In the genomic region with DNA sequence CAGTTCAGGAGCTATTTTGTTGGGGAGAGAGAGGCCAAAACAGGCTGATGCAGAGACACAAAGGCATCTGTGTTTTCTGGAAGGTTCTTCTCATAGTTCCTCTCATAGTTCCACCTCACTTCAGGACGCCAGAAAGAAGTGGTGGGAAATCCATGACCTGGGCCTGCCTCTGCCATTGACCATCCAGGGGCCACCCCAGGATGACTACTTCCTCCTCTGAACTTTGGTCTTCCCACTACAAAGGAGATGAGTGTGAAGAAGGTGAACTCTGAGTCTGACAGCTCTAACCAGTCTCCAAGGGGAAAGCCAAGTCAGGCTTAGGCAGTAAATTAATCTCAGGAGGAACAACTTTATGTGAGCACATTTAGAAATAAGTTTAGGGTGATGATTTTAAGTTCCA, we compare ENCODE assay signal across 1 cellular context.
TF ChIP-seq lines count a peak whose summit lies in the region.

No MANE protein-coding gene starts in this region.

TF ChIP-seq in HepG2, 621 proteins besides CTCF, POLR2A, EP300 and RAD21 (continued from another document and continues in another):
- TF ChIP-seq, protein P1, sequence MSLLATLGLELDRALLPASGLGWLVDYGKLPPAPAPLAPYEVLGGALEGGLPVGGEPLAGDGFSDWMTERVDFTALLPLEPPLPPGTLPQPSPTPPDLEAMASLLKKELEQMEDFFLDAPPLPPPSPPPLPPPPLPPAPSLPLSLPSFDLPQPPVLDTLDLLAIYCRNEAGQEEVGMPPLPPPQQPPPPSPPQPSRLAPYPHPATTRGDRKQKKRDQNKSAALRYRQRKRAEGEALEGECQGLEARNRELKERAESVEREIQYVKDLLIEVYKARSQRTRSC (CRISPR knock-in tag; IDR thresholded peaks at IDR 0.05; ENCODE audit: low read depth) = no peak
- peak; percentile 14; the same call in 1 of the 2 replicates for TF ChIP-seq HMG20A (CRISPR knock-in tag; IDR thresholded peaks at IDR 0.05; ENCODE audit: borderline replicate concordance)
- TF ChIP-seq EZH2 (conservative IDR thresholded peaks at IDR 0.05; ENCODE audit: low read depth, low read length) = no peak
- TF ChIP-seq, protein P2, sequence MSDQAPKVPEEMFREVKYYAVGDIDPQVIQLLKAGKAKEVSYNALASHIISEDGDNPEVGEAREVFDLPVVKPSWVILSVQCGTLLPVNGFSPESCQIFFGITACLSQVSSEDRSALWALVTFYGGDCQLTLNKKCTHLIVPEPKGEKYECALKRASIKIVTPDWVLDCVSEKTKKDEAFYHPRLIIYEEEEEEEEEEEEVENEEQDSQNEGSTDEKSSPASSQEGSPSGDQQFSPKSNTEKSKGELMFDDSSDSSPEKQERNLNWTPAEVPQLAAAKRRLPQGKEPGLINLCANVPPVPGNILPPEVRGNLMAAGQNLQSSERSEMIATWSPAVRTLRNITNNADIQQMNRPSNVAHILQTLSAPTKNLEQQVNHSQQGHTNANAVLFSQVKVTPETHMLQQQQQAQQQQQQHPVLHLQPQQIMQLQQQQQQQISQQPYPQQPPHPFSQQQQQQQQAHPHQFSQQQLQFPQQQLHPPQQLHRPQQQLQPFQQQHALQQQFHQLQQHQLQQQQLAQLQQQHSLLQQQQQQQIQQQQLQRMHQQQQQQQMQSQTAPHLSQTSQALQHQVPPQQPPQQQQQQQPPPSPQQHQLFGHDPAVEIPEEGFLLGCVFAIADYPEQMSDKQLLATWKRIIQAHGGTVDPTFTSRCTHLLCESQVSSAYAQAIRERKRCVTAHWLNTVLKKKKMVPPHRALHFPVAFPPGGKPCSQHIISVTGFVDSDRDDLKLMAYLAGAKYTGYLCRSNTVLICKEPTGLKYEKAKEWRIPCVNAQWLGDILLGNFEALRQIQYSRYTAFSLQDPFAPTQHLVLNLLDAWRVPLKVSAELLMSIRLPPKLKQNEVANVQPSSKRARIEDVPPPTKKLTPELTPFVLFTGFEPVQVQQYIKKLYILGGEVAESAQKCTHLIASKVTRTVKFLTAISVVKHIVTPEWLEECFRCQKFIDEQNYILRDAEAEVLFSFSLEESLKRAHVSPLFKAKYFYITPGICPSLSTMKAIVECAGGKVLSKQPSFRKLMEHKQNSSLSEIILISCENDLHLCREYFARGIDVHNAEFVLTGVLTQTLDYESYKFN (CRISPR knock-in tag; conservative IDR thresholded peaks at IDR 0.05) = peak; percentile 69
- TF ChIP-seq ATRX (CRISPR knock-in tag; IDR thresholded peaks at IDR 0.05; ENCODE audit: borderline replicate concordance) = no peak
- no peak for TF ChIP-seq KDM1A (CRISPR knock-in tag; IDR thresholded peaks at IDR 0.05)
- no peak for TF ChIP-seq ZNF670 (CRISPR knock-in tag; IDR thresholded peaks at IDR 0.05; ENCODE audit: borderline replicate concordance)
- TF ChIP-seq MTF1 (CRISPR knock-in tag; IDR thresholded peaks at IDR 0.05) = no peak
- TF ChIP-seq U2AF2 (IDR thresholded peaks at IDR 0.05; ENCODE audit: low read depth, low read length) = no peak
- peak; percentile 71 for TF ChIP-seq ARID5B (CRISPR knock-in tag; IDR thresholded peaks at IDR 0.05)
- TF ChIP-seq, protein P3, sequence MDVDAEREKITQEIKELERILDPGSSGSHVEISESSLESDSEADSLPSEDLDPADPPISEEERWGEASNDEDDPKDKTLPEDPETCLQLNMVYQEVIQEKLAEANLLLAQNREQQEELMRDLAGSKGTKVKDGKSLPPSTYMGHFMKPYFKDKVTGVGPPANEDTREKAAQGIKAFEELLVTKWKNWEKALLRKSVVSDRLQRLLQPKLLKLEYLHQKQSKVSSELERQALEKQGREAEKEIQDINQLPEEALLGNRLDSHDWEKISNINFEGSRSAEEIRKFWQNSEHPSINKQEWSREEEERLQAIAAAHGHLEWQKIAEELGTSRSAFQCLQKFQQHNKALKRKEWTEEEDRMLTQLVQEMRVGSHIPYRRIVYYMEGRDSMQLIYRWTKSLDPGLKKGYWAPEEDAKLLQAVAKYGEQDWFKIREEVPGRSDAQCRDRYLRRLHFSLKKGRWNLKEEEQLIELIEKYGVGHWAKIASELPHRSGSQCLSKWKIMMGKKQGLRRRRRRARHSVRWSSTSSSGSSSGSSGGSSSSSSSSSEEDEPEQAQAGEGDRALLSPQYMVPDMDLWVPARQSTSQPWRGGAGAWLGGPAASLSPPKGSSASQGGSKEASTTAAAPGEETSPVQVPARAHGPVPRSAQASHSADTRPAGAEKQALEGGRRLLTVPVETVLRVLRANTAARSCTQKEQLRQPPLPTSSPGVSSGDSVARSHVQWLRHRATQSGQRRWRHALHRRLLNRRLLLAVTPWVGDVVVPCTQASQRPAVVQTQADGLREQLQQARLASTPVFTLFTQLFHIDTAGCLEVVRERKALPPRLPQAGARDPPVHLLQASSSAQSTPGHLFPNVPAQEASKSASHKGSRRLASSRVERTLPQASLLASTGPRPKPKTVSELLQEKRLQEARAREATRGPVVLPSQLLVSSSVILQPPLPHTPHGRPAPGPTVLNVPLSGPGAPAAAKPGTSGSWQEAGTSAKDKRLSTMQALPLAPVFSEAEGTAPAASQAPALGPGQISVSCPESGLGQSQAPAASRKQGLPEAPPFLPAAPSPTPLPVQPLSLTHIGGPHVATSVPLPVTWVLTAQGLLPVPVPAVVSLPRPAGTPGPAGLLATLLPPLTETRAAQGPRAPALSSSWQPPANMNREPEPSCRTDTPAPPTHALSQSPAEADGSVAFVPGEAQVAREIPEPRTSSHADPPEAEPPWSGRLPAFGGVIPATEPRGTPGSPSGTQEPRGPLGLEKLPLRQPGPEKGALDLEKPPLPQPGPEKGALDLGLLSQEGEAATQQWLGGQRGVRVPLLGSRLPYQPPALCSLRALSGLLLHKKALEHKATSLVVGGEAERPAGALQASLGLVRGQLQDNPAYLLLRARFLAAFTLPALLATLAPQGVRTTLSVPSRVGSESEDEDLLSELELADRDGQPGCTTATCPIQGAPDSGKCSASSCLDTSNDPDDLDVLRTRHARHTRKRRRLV (CRISPR knock-in tag; IDR thresholded peaks at IDR 0.05) = no peak
- TF ChIP-seq, protein P4, sequence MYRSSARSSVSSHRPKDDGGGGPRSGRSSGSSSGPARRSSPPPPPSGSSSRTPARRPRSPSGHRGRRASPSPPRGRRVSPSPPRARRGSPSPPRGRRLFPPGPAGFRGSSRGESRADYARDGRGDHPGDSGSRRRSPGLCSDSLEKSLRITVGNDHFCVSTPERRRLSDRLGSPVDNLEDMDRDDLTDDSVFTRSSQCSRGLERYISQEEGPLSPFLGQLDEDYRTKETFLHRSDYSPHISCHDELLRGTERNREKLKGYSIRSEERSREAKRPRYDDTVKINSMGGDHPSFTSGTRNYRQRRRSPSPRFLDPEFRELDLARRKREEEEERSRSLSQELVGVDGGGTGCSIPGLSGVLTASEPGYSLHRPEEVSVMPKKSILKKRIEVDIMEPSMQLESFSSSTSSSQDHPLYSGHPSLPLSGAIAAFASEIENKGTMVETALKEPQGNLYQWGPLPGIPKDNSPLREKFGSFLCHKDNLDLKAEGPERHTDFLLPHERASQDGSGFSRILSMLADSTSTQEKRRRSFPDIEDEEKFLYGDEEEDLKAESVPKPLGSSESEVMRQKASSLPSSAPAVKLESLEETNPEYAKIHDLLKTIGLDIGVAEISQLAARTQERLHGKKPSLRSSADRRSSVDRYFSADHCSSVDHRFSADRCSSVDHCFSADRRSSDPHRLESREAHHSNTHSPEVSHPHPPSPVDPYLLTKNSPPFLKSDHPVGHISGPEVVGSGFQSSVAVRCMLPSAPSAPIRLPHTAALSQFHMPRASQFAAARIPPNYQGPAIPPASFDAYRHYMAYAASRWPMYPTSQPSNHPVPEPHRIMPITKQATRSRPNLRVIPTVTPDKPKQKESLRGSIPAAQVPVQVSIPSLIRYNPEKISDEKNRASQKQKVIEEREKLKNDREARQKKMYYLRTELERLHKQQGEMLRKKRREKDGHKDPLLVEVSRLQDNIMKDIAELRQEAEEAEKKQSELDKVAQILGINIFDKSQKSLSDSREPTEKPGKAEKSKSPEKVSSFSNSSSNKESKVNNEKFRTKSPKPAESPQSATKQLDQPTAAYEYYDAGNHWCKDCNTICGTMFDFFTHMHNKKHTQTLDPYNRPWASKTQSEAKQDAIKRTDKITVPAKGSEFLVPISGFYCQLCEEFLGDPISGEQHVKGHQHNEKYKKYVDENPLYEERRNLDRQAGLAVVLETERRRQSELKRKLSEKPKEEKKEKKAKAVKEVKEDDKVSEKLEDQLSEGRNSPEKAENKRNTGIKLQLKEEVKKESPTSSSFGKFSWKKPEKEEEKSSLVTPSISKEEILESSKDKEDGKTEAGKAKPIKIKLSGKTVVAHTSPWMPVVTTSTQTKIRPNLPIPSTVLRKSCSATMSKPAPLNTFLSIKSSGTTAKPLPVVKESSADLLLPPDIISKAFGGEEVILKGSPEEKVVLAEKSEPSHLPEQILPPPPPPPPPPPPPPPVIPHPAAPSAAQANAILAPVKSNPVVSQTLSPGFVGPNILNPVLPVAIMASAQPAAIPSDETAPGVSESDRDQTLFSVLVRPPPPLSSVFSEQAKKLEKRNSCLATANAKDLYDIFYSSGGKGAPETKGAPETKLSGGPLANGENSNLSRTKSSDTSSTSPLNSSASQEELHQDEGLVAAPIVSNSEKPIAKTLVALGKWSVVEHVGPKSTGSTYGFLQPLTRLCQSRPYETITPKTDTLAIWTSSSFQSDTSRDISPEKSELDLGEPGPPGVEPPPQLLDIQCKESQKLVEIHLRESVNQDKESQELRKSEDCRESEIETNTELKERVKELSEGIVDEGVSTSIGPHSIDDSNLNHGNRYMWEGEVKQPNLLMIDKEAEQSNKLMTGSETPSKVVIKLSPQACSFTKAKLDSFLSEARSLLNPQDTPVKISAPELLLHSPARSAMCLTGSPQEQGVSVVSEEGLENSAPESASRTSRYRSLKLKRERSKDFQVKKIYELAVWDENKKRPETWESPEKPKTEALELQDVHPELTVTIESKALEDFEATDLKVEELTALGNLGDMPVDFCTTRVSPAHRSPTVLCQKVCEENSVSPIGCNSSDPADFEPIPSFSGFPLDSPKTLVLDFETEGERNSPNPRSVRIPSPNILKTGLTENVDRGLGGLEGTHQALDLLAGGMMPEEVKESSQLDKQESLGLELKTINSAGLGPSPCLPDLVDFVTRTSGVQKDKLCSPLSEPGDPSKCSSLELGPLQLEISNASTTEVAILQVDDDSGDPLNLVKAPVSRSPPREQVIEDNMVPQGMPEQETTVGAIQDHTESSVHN (CRISPR knock-in tag; IDR thresholded peaks at IDR 0.05) = no peak
- TF ChIP-seq ZNF407 (CRISPR knock-in tag; IDR thresholded peaks at IDR 0.05; ENCODE audit: not compliant biosample characterization) = no peak
